22 cellular contexts compared by ENCODE assay signal in genomic region chr11:868394-868793, GRCh38.
"Had no signal": no experiment of that assay in that cellular context is flagged by ENCODE, and none has a peak within 500 bp of the region (broad histone marks: within the 10 kb centered on the region; RNA-seq: fewer than 3 reads in every experiment).

No MANE protein-coding gene starts in this region.

- H3K4me1 Mint-ChIP-seq: memory B cell; stimulated activated memory B cell treated with anti-CD40 and anti-IgM and Interleukin-4, amounts not matched to agents 10 μg/mL and 1 μg/mL and 100 μg/mL, for 72 hours had no signal

- H3K4me3 Mint-ChIP-seq: activated naive CD4-positive, alpha-beta T cell treated with anti-CD3 and anti-CD28 coated beads for 36 hours; activated T-cell treated with anti-CD3 and anti-CD28 coated beads, Interleukin-2, amount 50 U/mL, for 72 hours; brain; memory B cell; nephron; stimulated activated memory B cell treated with anti-CD40 and anti-IgM and Interleukin-4, amounts not matched to agents 10 μg/mL and 1 μg/mL and 100 μg/mL, for 72 hours had no signal

- H3K9me3 ChIP-seq: heart right ventricle, right lobe of liver, stomach, suprapubic skin, tibial nerve had no signal

- H3K9me3 Mint-ChIP-seq: activated naive CD4-positive, alpha-beta T cell treated with anti-CD3 and anti-CD28 coated beads for 36 hours; activated T-cell treated with anti-CD3 and anti-CD28 coated beads, Interleukin-2, amount 50 U/mL, for 72 hours; brain; memory B cell; nephron; stimulated activated memory B cell treated with anti-CD40 and anti-IgM and Interleukin-4, amounts not matched to agents 10 μg/mL and 1 μg/mL and 100 μg/mL, for 72 hours had no signal

- ATAC-seq: activated CD4-positive, CD25-positive, alpha-beta regulatory T cell treated with anti-CD3 and anti-CD28 coated beads, Interleukin-2, amount 50 U/mL, for 24 hours; activated T-cell treated with anti-CD3 and anti-CD28 coated beads, Interleukin-2, amount 50 U/mL, for 72 hours; heart right ventricle; left colon; stimulated activated memory B cell treated with anti-CD40 and anti-IgM and Interleukin-4, amounts not matched to agents 10 μg/mL and 1 μg/mL and 100 μg/mL, for 72 hours had no signal

- H3K27ac Mint-ChIP-seq: activated naive CD4-positive, alpha-beta T cell treated with anti-CD3 and anti-CD28 coated beads for 36 hours; activated T-cell treated with anti-CD3 and anti-CD28 coated beads, Interleukin-2, amount 50 U/mL, for 72 hours; memory B cell; nephron; stimulated activated memory B cell treated with anti-CD40 and anti-IgM and Interleukin-4, amounts not matched to agents 10 μg/mL and 1 μg/mL and 100 μg/mL, for 72 hours had no signal

- H3K36me3 ChIP-seq: right lobe of liver had no signal

- H3K27me3 Mint-ChIP-seq: brain; memory B cell; stimulated activated memory B cell treated with anti-CD40 and anti-IgM and Interleukin-4, amounts not matched to agents 10 μg/mL and 1 μg/mL and 100 μg/mL, for 72 hours had no signal

- H3K27me3 ChIP-seq: heart right ventricle, right lobe of liver, stomach, suprapubic skin, tibial nerve had no signal

- H3K4me1 ChIP-seq: heart right ventricle, right lobe of liver, stomach, suprapubic skin had no signal

- DNase-seq: activated CD4-positive, alpha-beta T cell treated with anti-CD3 and anti-CD28 coated beads, Interleukin-2, amount 50 U/mL, for 1 hour; activated CD8-positive, alpha-beta memory T cell treated with anti-CD3 and anti-CD28 coated beads, Interleukin-2, amount 50 U/mL, for 48 hours; activated effector memory CD4-positive, alpha-beta T cell treated with Interleukin-2 at 50 U/mL for 16 hours; activated naive CD4-positive, alpha-beta T cell treated with anti-CD3 and anti-CD28 coated beads for 36 hours; activated T-cell treated with anti-CD3 and anti-CD28 coated beads, Interleukin-2, amount 50 U/mL, for 72 hours; effector CD4-positive, alpha-beta T cell; foreskin fibroblast; heart right ventricle; left colon; nucleus accumbens; right lobe of liver; stimulated activated CD4-positive, alpha-beta T cell treated with anti-CD3 and anti-CD28 coated beads, Interleukin-2, amount 100 ng/mL, for 24 hours; stomach had no signal

- H3K4me3 ChIP-seq: heart right ventricle, right lobe of liver, skin epidermis, stomach, suprapubic skin, tibial nerve had no signal

- H3K27ac ChIP-seq: heart right ventricle, right lobe of liver, skin epidermis, stomach, suprapubic skin, tibial nerve, VCaP had no signal
